In genomic region chr4:78057135-78057599, GRCh38 we compare ENCODE assay signal across 8 cellular contexts.
DNase-seq lines count a peak whose midpoint lies in the region; ATAC-seq lines count a peak whose summit lies in the region.

Gene FRAS1 (plus strand): TSS chr4:78057323. CDS start chr4:78058010, 687 bp downstream.

- DNase-seq in NCI-H187 (lab: John Stamatoyannopoulos, UW) (peak; percentile 49 to 95), NCI-H187 treated with DMSO at 0.1 percent for 48 hours (lab: John Stamatoyannopoulos, UW) (no peak), NCI-H345 (lab: John Stamatoyannopoulos, UW) (peak; percentile 72), adipocyte (ENCODE audit: low read depth) (peak; percentile 76), hepatic stellate cell (ENCODE audit: low spot score) (peak; percentile 14), putamen (ENCODE audit: low spot score) (peak; percentile 42)

- no peaks in the 10 kb centered on the region for H3K27me3 ChIP-seq in adipocyte (replicated peaks; ENCODE audit: control insufficient read depth, insufficient read depth, low read length)

- peak within 1 kb of the TSS; percentile 85 for H3K9ac ChIP-seq in adipocyte (ENCODE audit: low read length)

- peak within 1 kb of the TSS; percentile 92 for H3K4me3 ChIP-seq in adipocyte (ENCODE audit: low read length)

- H3K4me1 ChIP-seq in adipocyte (ENCODE audit: control insufficient read depth, insufficient read depth, low read length), result peaks cover 12% of the 10 kb centered on the region

- H3K9me3 ChIP-seq in adipocyte (ENCODE audit: control insufficient read depth, low read length), result no peaks in the 10 kb centered on the region

- no peaks in the 10 kb centered on the region for H3K36me3 ChIP-seq in adipocyte (ENCODE audit: control insufficient read depth, insufficient read depth, low read length, severe bottlenecking)

- ATAC-seq in HG02610 (IDR thresholded peaks at IDR 0.05; ENCODE audit: unreplicated experiment), result peak; percentile 23
- ATAC-seq in HG02970 (IDR thresholded peaks at IDR 0.05; ENCODE audit: low FRiP score, unreplicated experiment), result no peak
